In genomic region chr13:99969934-99970760, GRCh38 we compare ENCODE assay signal across 8 cellular contexts. TPM values are rescaled to one million over a fixed set of nuclear protein-coding genes. Genes with fewer than 3 reads are reported as not detected.
DNase-seq lines count a peak whose midpoint lies in the region; ATAC-seq lines count a peak whose summit lies in the region.

No MANE protein-coding gene starts in this region.

- peaks cover 74% of the 10 kb centered on the region for H3K27me3 Mint-ChIP-seq in activated T-cell treated with anti-CD3 and anti-CD28 coated beads, Interleukin-2, amount 50 U/mL, for 4 hours (ENCODE audit: low read depth)
- peaks cover 67 to 80% of the 10 kb centered on the region in 2 donors for H3K27me3 Mint-ChIP-seq in stimulated activated naive B cell treated with anti-CD40 and anti-IgM and Interleukin-4, amounts not matched to agents 10 μg/mL and 1 μg/mL and 100 μg/mL, for 72 hours

- H3K27ac Mint-ChIP-seq in stimulated activated naive B cell treated with anti-CD40 and anti-IgM and Interleukin-4, amounts not matched to agents 10 μg/mL and 1 μg/mL and 100 μg/mL, for 72 hours = peak overlapping the region; percentile 92

- peak overlapping the region; percentile 73 for H3K4me3 Mint-ChIP-seq in activated T-cell treated with anti-CD3 and anti-CD28 coated beads, Interleukin-2, amount 50 U/mL, for 4 hours
- H3K4me3 Mint-ChIP-seq in stimulated activated naive B cell treated with anti-CD40 and anti-IgM and Interleukin-4, amounts not matched to agents 10 μg/mL and 1 μg/mL and 100 μg/mL, for 72 hours = peak overlapping the region; percentile 80 to 84

- peaks cover 18% of the 10 kb centered on the region for H3K4me1 Mint-ChIP-seq in activated T-cell treated with anti-CD3 and anti-CD28 coated beads, Interleukin-2, amount 50 U/mL, for 4 hours (ENCODE audit: low read depth)
- H3K4me1 Mint-ChIP-seq in stimulated activated naive B cell treated with anti-CD40 and anti-IgM and Interleukin-4, amounts not matched to agents 10 μg/mL and 1 μg/mL and 100 μg/mL, for 72 hours = peaks cover 13 to 32% of the 10 kb centered on the region in 2 donors

- H3K36me3 Mint-ChIP-seq in activated T-cell treated with anti-CD3 and anti-CD28 coated beads, Interleukin-2, amount 50 U/mL, for 4 hours (ENCODE audit: insufficient read depth) = peaks cover 2% of the 10 kb centered on the region
- H3K36me3 Mint-ChIP-seq in stimulated activated naive B cell treated with anti-CD40 and anti-IgM and Interleukin-4, amounts not matched to agents 10 μg/mL and 1 μg/mL and 100 μg/mL, for 72 hours = peaks cover 10 to 14% of the 10 kb centered on the region in 2 donors

- peak overlapping the region; percentile 83 for H3K4me3 ChIP-seq in iPS-11a (ENCODE audit: low read depth, low read length)

- peak; percentile 42 to 46 for ATAC-seq in activated T-cell treated with anti-CD3 and anti-CD28 coated beads, Interleukin-2, amount 50 U/mL, for 4 hours
- ATAC-seq in stimulated activated naive B cell treated with anti-CD40 and anti-IgM and Interleukin-4, amounts not matched to agents 10 μg/mL and 1 μg/mL and 100 μg/mL, for 72 hours (replicated peaks) = peak in 1 of 2 donors; percentile 25
- ATAC-seq in GM19397 (IDR thresholded peaks at IDR 0.05; ENCODE audit: unreplicated experiment) = no peak

- H3K9me3 Mint-ChIP-seq in activated T-cell treated with anti-CD3 and anti-CD28 coated beads, Interleukin-2, amount 50 U/mL, for 4 hours = peaks cover 16% of the 10 kb centered on the region
- H3K9me3 Mint-ChIP-seq in stimulated activated naive B cell treated with anti-CD40 and anti-IgM and Interleukin-4, amounts not matched to agents 10 μg/mL and 1 μg/mL and 100 μg/mL, for 72 hours = peaks cover 4% of the 10 kb centered on the region in 2 donors

- DNase-seq in NCI-H1417 (lab: John Stamatoyannopoulos, UW) (peak; percentile 83 to 92 (median 90)), NCI-H1417 treated with DMSO at 0.1 percent for 48 hours (lab: John Stamatoyannopoulos, UW) (no peak), NCI-H1048 (lab: John Stamatoyannopoulos, UW) (peak; percentile 31), putamen (ENCODE audit: low spot score) (no peak)
- DNase-seq in activated T-cell treated with anti-CD3 and anti-CD28 coated beads, Interleukin-2, amount 50 U/mL, for 4 hours = peak; percentile 52
- no peak for DNase-seq in stimulated activated naive B cell treated with anti-CD40 and anti-IgM and Interleukin-4, amounts not matched to agents 10 μg/mL and 1 μg/mL and 100 μg/mL, for 72 hours

RNA-seq across cellular contexts. Expression of gene ZIC5, which starts 1.4 kb away (rescaled TPM):
- total RNA-seq in activated T-cell treated with anti-CD3 and anti-CD28 coated beads, Interleukin-2, amount 50 U/mL, for 4 hours = not detected

RNA-seq across cellular contexts. Expression of gene ZIC2, which starts 11.4 kb away (rescaled TPM):
- under 1 TPM in 2 of 3 donors, not detected in 1; 0.13 to 0.21 TPM for total RNA-seq in activated T-cell treated with anti-CD3 and anti-CD28 coated beads, Interleukin-2, amount 50 U/mL, for 4 hours

Comparison
In these comparisons a context has a peak if more than half of its experiments do, and no peak if none do; other contexts are left out.
1. DNase-seq: peak in NCI-H1417 (3 of 3), NCI-H1048 (single experiment) and activated T-cell treated with anti-CD3 and anti-CD28 coated beads, Interleukin-2, amount 50 U/mL, for 4 hours (single experiment); none in NCI-H1417 treated with DMSO at 0.1 percent for 48 hours (single experiment), stimulated activated naive B cell treated with anti-CD40 and anti-IgM and Interleukin-4, amounts not matched to agents 10 μg/mL and 1 μg/mL and 100 μg/mL, for 72 hours (single experiment) and putamen (single experiment).